9 cellular contexts compared by ENCODE assay signal in the genomic region with DNA sequence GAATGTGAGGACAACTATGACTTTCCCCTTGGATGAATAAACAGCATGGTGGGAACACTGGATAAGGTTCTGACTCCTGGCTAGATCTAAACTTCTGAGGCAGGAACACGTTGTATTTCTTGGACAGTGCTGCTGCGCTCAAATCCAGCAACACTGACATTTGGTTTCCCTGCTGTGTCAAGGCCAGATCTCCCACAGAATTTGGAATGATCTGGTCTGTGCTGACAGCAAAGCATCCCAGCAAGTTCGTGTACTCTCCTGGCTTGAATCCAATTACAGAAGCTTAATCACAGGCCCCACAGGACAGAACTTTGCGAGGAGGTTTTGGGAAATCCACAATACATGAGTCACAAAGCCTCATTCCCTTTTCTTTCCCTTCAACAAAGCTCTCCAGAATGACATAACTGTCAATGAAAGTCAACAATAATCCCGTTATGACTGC.
DNase-seq lines count a peak whose midpoint lies in the region; ATAC-seq and TF ChIP-seq lines count a peak whose summit lies in the region.
"Had no signal": no experiment of that assay in that cellular context is flagged by ENCODE, and none has a peak within 500 bp of the region (broad histone marks: within the 10 kb centered on the region; RNA-seq: fewer than 3 reads in every experiment).

No MANE protein-coding gene starts in this region.

- H3K4me1 ChIP-seq in HEK293 (ENCODE audit: control insufficient read depth, insufficient read depth, low read length) = no peaks in the 10 kb centered on the region
- H3K4me1 ChIP-seq in mammary epithelial cell (ENCODE audit: insufficient read depth, low read length) = no peaks in the 10 kb centered on the region
- H3K4me1 ChIP-seq in right atrium auricular region = peaks cover 0 to 30% of the 10 kb centered on the region in 2 donors

- no peak overlapping the region for H3K4me2 ChIP-seq in mammary epithelial cell (ENCODE audit: insufficient read depth, low read depth, low read length)

- no peaks in the 10 kb centered on the region for H3K79me2 ChIP-seq in mammary epithelial cell (ENCODE audit: insufficient read depth, low read length)

- H4K20me1 ChIP-seq in mammary epithelial cell (ENCODE audit: insufficient read depth, low read length) = no peaks in the 10 kb centered on the region

- H3K27me3 ChIP-seq in mammary epithelial cell (ENCODE audit: insufficient read depth, low read length) (no peaks in the 10 kb centered on the region), right atrium auricular region (no peaks in the 10 kb centered on the region)

- POLR2A ChIA-PET in HEK293 (lab: Yijun Ruan, JAX) = no interaction called here

- WGBS in mammary epithelial cell (ENCODE audit: low coverage, missing lambda C conversion rate) = 32% methylated on average over 5 of the region's 5 CpGs

- intact Hi-C loops in mammary epithelial cell (cut with micrococcal nuclease) = no loop called here

- H3K4me3 ChIP-seq in HEK293 (ENCODE audit: low read depth, low read length) (no peak overlapping the region), mammary epithelial cell (replicated peaks in 1 of 3; ENCODE audit: insufficient read depth in 1 of 3, low read depth in 2 of 3, low read length in 3 of 3) (no peak overlapping the region), right atrium auricular region (no peak overlapping the region), skeletal muscle cell (ENCODE audit: low read depth, low read length) (no peak overlapping the region)

- dilution Hi-C loops in mammary epithelial cell (cut with HindIII; ENCODE audit: low sequenced_read_pairs) = no loop called here

- TF ChIP-seq CTCF in HEK293 (tag by site-specific recombination; IDR thresholded peaks at IDR 0.05) = no peak
- no peak for TF ChIP-seq CTCF in mammary epithelial cell (conservative IDR thresholded peaks at IDR 0.05 in 1 of 2, IDR thresholded peaks at IDR 0.05 in 1 of 2; ENCODE audit: extremely low read depth in 1 of 2, insufficient read depth in 1 of 2, low read depth in 1 of 2, low read length in 2 of 2)
- no peak for TF ChIP-seq CTCF in right atrium auricular region (IDR thresholded peaks at IDR 0.05)

- H3K27ac ChIP-seq in HEK293 (ENCODE audit: extremely low read depth, low read depth, low read length) (no peak overlapping the region), mammary epithelial cell (ENCODE audit: insufficient read depth, low read depth, low read length) (no peak overlapping the region), right atrium auricular region (peak overlapping the region; percentile 56 to 84)

- H3K9ac ChIP-seq in mammary epithelial cell (ENCODE audit: insufficient read depth, low read length) = no peak overlapping the region

- ATAC-seq in GM21825 (IDR thresholded peaks at IDR 0.05; ENCODE audit: unreplicated experiment) (no peak), HG02870 (IDR thresholded peaks at IDR 0.05; ENCODE audit: unreplicated experiment) (no peak)

- no peaks in the 10 kb centered on the region for H3K36me3 ChIP-seq in HEK293 (ENCODE audit: control insufficient read depth in 2 of 2, insufficient read depth in 1 of 2, low read length in 2 of 2)
- H3K36me3 ChIP-seq in mammary epithelial cell (ENCODE audit: insufficient read depth, low read length) = no peaks in the 10 kb centered on the region
- H3K36me3 ChIP-seq in right atrium auricular region = peaks cover 34% of the 10 kb centered on the region

- no peak overlapping the region for H2AFZ ChIP-seq in mammary epithelial cell (ENCODE audit: low read depth, low read length)

- CTCF ChIA-PET in HEK293 (lab: Yijun Ruan, JAX) = no interaction called here
- CTCF ChIA-PET in mammary epithelial cell (lab: Charles Lee; ENCODE audit: low non-redundant PET) = no interaction called here

- peak; percentile 91 for DNase-seq in mammary epithelial cell
- DNase-seq in right atrium auricular region (ENCODE audit: low spot score) = peak; percentile 80
- DNase-seq in skeletal muscle cell (ENCODE audit: low read depth) = peak; percentile 100
- no peak for DNase-seq in T-helper 1 cell
- DNase-seq in stimulated activated CD4-positive, alpha-beta T cell treated with anti-CD3 and anti-CD28 coated beads, Interleukin-2, amount 100 ng/mL, for 48 hours = no peak
- DNase-seq: activated B cell treated with CpG ODN at 0.5 μM for 24 hours had no signal

- in situ Hi-C loops in mammary epithelial cell (cut with MboI; ENCODE audit: low sequenced_read_pairs in 2 of 2) = no loop called here

- BruUV-seq in mammary epithelial cell (replicated peaks; lab: Mats Ljungman, UMichigan) = no TSS peak

- no peaks in the 10 kb centered on the region for H3K9me3 ChIP-seq in HEK293 (ENCODE audit: control insufficient read depth, insufficient read depth, low read depth, low read length)
- no peaks in the 10 kb centered on the region for H3K9me3 ChIP-seq in mammary epithelial cell (replicated peaks; ENCODE audit: insufficient read depth, low read length)
- no peaks in the 10 kb centered on the region for H3K9me3 ChIP-seq in right atrium auricular region

TF ChIP-seq in HEK293, 187 proteins besides CTCF, POLR2A, EP300 and RAD21:
- TF ChIP-seq ZFP69B (tag by site-specific recombination; IDR thresholded peaks at IDR 0.05) (no peak), ZNF837 (tag by site-specific recombination; IDR thresholded peaks at IDR 0.05) (no peak), ZNF423 (tag by site-specific recombination; IDR thresholded peaks at IDR 0.05) (no peak), HOXD13 (CRISPR knock-in tag; IDR thresholded peaks at IDR 0.05; ENCODE audit: borderline replicate concordance) (no peak), ZIC2 (tag by site-specific recombination; IDR thresholded peaks at IDR 0.05) (0 out of 2 replicates have a peak, but pooled peaks have one; percentile 11), ZNF391 (tag by site-specific recombination; IDR thresholded peaks at IDR 0.05; ENCODE audit: borderline replicate concordance, low read depth) (no peak), YY2 (tag by site-specific recombination; IDR thresholded peaks at IDR 0.05) (no peak)
- TF ChIP-seq, protein P1, sequence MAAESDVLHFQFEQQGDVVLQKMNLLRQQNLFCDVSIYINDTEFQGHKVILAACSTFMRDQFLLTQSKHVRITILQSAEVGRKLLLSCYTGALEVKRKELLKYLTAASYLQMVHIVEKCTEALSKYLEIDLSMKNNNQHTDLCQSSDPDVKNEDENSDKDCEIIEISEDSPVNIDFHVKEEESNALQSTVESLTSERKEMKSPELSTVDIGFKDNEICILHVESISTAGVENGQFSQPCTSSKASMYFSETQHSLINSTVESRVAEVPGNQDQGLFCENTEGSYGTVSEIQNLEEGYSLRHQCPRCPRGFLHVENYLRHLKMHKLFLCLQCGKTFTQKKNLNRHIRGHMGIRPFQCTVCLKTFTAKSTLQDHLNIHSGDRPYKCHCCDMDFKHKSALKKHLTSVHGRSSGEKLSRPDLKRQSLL (tag by site-specific recombination; IDR thresholded peaks at IDR 0.05) = no peak

Comparison
In these comparisons a context has a peak if more than half of its experiments do, and no peak if none do; other contexts are left out.
1. H3K27ac ChIP-seq: peak in right atrium auricular region (2 of 2); none in HEK293 (single experiment) and mammary epithelial cell (single experiment).
2. DNase-seq: peak in mammary epithelial cell (single experiment), right atrium auricular region (single experiment) and skeletal muscle cell (single experiment); none in T-helper 1 cell (0 of 5) and stimulated activated CD4-positive, alpha-beta T cell treated with anti-CD3 and anti-CD28 coated beads, Interleukin-2, amount 100 ng/mL, for 48 hours (0 of 2).